24 cellular contexts compared by ENCODE assay signal in genomic region chr5:107119656-107120055, GRCh38.
A peak's percentile ranks its signal among the peaks of the same experiment; 100 is the strongest.
DNase-seq lines count a peak whose midpoint lies in the region; ATAC-seq, FAIRE-seq and TF ChIP-seq lines count a peak whose summit lies in the region.
"Had no signal": no experiment of that assay in that cellular context is flagged by ENCODE, and none has a peak within 500 bp of the region (broad histone marks: within the 10 kb centered on the region; RNA-seq: fewer than 3 reads in every experiment).

No MANE protein-coding gene starts in this region.

- no peak overlapping the region for H3K56ac ChIP-seq in mesendoderm (ENCODE audit: low read length)

- H2AFZ ChIP-seq in GM23338 = no peak overlapping the region
- no peak overlapping the region for H2AFZ ChIP-seq in astrocyte (ENCODE audit: low read depth, low read length)
- no peak overlapping the region for H2AFZ ChIP-seq in smooth muscle cell (ENCODE audit: low read depth)

- no CpG with 5 or more reads among the region's 2 CpGs for WGBS in mesendoderm (ENCODE audit: extremely low coverage, insufficient coverage, low lambda C conversion rate)
- 69% methylated on average over 2 of the region's 2 CpGs for WGBS in smooth muscle cell (ENCODE audit: low lambda C conversion rate)

- H3K27ac Mint-ChIP-seq in GM23338 = no peak overlapping the region
- H3K27ac Mint-ChIP-seq in astrocyte (ENCODE audit: unreplicated experiment) = no peak overlapping the region
- H3K27ac Mint-ChIP-seq: B cell; CD4-positive, CD25-positive, alpha-beta regulatory T cell; CD8-positive, alpha-beta T cell; HFFc6 had no signal

- no peak overlapping the region for H3K9ac ChIP-seq in astrocyte (ENCODE audit: low read length)
- no peak overlapping the region for H3K9ac ChIP-seq in mesendoderm (ENCODE audit: low read length)
- H3K9ac ChIP-seq in smooth muscle cell (ENCODE audit: low read depth) = no peak overlapping the region
- H3K9ac ChIP-seq: BLaER1 had no signal

- H3K9me3 Mint-ChIP-seq in GM23338 (no peaks in the 10 kb centered on the region), astrocyte (ENCODE audit: unreplicated experiment) (no peaks in the 10 kb centered on the region)
- H3K9me3 Mint-ChIP-seq: CD8-positive, alpha-beta T cell had no signal

- ATAC-seq in GM23338 (peak; percentile 24; the same call in 2 of the 3 replicates), HG03565 (IDR thresholded peaks at IDR 0.05; ENCODE audit: unreplicated experiment) (no peak)
- ATAC-seq: CD8-positive, alpha-beta T cell had no signal

- no peaks in the 10 kb centered on the region for H3K79me2 ChIP-seq in GM23338 (replicated peaks; ENCODE audit: insufficient read depth)
- no peaks in the 10 kb centered on the region for H3K79me2 ChIP-seq in astrocyte (ENCODE audit: insufficient read depth, low read length)
- no peaks in the 10 kb centered on the region for H3K79me2 ChIP-seq in mesendoderm (ENCODE audit: control insufficient read depth, insufficient read depth, low read length)
- no peaks in the 10 kb centered on the region for H3K79me2 ChIP-seq in smooth muscle cell (ENCODE audit: low read depth)

- no peaks in the 10 kb centered on the region for H3K36me3 ChIP-seq in GM23338 (ENCODE audit: insufficient read depth)
- H3K36me3 ChIP-seq in astrocyte (ENCODE audit: insufficient read depth, low read length) = no peaks in the 10 kb centered on the region
- no peaks in the 10 kb centered on the region for H3K36me3 ChIP-seq in mesendoderm (ENCODE audit: control insufficient read depth, insufficient read depth, low read length)
- no peaks in the 10 kb centered on the region for H3K36me3 ChIP-seq in smooth muscle cell (ENCODE audit: low read depth)
- H3K36me3 ChIP-seq: BLaER1, HAP-1 had no signal

- no peaks in the 10 kb centered on the region for H3K9me3 ChIP-seq in astrocyte (ENCODE audit: insufficient read depth, low read depth, low read length)
- no peaks in the 10 kb centered on the region for H3K9me3 ChIP-seq in smooth muscle cell (replicated peaks; ENCODE audit: low read depth)
- H3K9me3 ChIP-seq: BLaER1, HAP-1 had no signal

- H4K8ac ChIP-seq in mesendoderm (ENCODE audit: low read depth, low read length) = no peak overlapping the region

- H3F3A ChIP-seq in GM23338 (replicated peaks; ENCODE audit: low read depth) (no peaks in the 10 kb centered on the region), smooth muscle cell (ENCODE audit: low read depth) (no peaks in the 10 kb centered on the region)

- peak; percentile 52 for DNase-seq in GM23338 (ENCODE audit: low spot score)
- peak; percentile 25 for DNase-seq in astrocyte (ENCODE audit: low read depth)
- DNase-seq in mesendoderm = peak; percentile 71
- DNase-seq in smooth muscle cell (lab: John Stamatoyannopoulos, UW; ENCODE audit: unreplicated experiment) = no peak
- no peak for DNase-seq in amygdala (lab: John Stamatoyannopoulos, UW)
- no peak for DNase-seq in activated naive CD4-positive, alpha-beta T cell (lab: John Stamatoyannopoulos, UW)
- DNase-seq: Calu3; CD4-positive, CD25-positive, alpha-beta regulatory T cell; CD8-positive, alpha-beta T cell; DMS53; DMS79 treated with DMSO at 0.1 percent for 48 hours; GF-D8; GOT3; HFFc6 had no signal

- H3K23ac ChIP-seq in mesendoderm (ENCODE audit: low read length) = no peak overlapping the region

- H3K36me3 Mint-ChIP-seq in GM23338 (ENCODE audit: low read depth) = no peaks in the 10 kb centered on the region
- H3K36me3 Mint-ChIP-seq in astrocyte (ENCODE audit: low read depth, unreplicated experiment) = no peaks in the 10 kb centered on the region
- H3K36me3 Mint-ChIP-seq: CD4-positive, CD25-positive, alpha-beta regulatory T cell; CD8-positive, alpha-beta T cell had no signal

- no peak overlapping the region for H2BK15ac ChIP-seq in mesendoderm (replicated peaks; ENCODE audit: low read depth)

- H3K4me3 ChIP-seq in GM23338 (no peak overlapping the region), astrocyte (ENCODE audit: insufficient read depth, low read depth, low read length) (no peak overlapping the region), mesendoderm (ENCODE audit: low read length) (no peak overlapping the region), smooth muscle cell (no peak overlapping the region)
- H3K4me3 ChIP-seq: BLaER1, HAP-1 had no signal

- no peak for FAIRE-seq in astrocyte (lab: Jason Lieb, UNC)
- FAIRE-seq: A204.1, GM12891, GM18507, H54 had no signal

- no peaks in the 10 kb centered on the region for H3K9me2 ChIP-seq in GM23338 (ENCODE audit: insufficient read depth)

- H2BK5ac ChIP-seq in mesendoderm (ENCODE audit: low read length) = no peak overlapping the region

- H3K4me1 ChIP-seq in GM23338 (ENCODE audit: insufficient read depth) (peaks cover 31% of the 10 kb centered on the region), astrocyte (ENCODE audit: insufficient read depth, low read length) (no peaks in the 10 kb centered on the region), mesendoderm (ENCODE audit: control insufficient read depth, low read depth, low read length) (peaks cover 4% of the 10 kb centered on the region), smooth muscle cell (ENCODE audit: low read depth) (peaks cover 32% of the 10 kb centered on the region)
- H3K4me1 ChIP-seq: BLaER1 had no signal

- no peak overlapping the region for H2AK5ac ChIP-seq in mesendoderm (ENCODE audit: low read length)

- H4K5ac ChIP-seq in mesendoderm (ENCODE audit: low read length) = no peak overlapping the region

- H3K18ac ChIP-seq in mesendoderm (ENCODE audit: low read length) = no peak overlapping the region

- H3K79me1 ChIP-seq in mesendoderm (ENCODE audit: low read length) = no peaks in the 10 kb centered on the region

- H3K4me3 Mint-ChIP-seq in GM23338 (no peak overlapping the region), astrocyte (ENCODE audit: unreplicated experiment) (no peak overlapping the region)
- H3K4me3 Mint-ChIP-seq: B cell; CD4-positive, CD25-positive, alpha-beta regulatory T cell; CD8-positive, alpha-beta T cell; HFFc6 had no signal

- H3K27me3 Mint-ChIP-seq in GM23338 (ENCODE audit: insufficient read depth, low read depth, poor library complexity) (peaks cover 3% of the 10 kb centered on the region), astrocyte (ENCODE audit: low read depth, unreplicated experiment) (no peaks in the 10 kb centered on the region)
- H3K27me3 Mint-ChIP-seq: B cell; CD4-positive, CD25-positive, alpha-beta regulatory T cell had no signal

- TF ChIP-seq CTCF in GM23338 (conservative IDR thresholded peaks at IDR 0.05; ENCODE audit: low read depth in 2 of 2) (no peak), astrocyte (IDR thresholded peaks at IDR 0.05; ENCODE audit: insufficient read depth, low read depth, low read length) (no peak), smooth muscle cell (IDR thresholded peaks at IDR 0.05; ENCODE audit: borderline replicate concordance, insufficient read depth, poor library complexity, severe bottlenecking) (no peak)

- H4K20me1 ChIP-seq in GM23338 (replicated peaks; ENCODE audit: insufficient read depth) (no peaks in the 10 kb centered on the region), astrocyte (ENCODE audit: insufficient read depth, low read length) (no peaks in the 10 kb centered on the region), smooth muscle cell (ENCODE audit: low read depth) (no peaks in the 10 kb centered on the region)
- H4K20me1 ChIP-seq: BLaER1 had no signal

- no peak overlapping the region for H3K4ac ChIP-seq in mesendoderm (ENCODE audit: low read depth, low read length)

- no peak overlapping the region for H2BK120ac ChIP-seq in mesendoderm (ENCODE audit: low read depth, low read length)

- H3K27me3 ChIP-seq in GM23338 (ENCODE audit: insufficient read depth) (no peaks in the 10 kb centered on the region), astrocyte (ENCODE audit: insufficient read depth, low read length) (no peaks in the 10 kb centered on the region), mesendoderm (ENCODE audit: insufficient read depth, low read length, poor library complexity) (no peaks in the 10 kb centered on the region), smooth muscle cell (ENCODE audit: low read depth) (no peaks in the 10 kb centered on the region)
- H3K27me3 ChIP-seq: BLaER1 had no signal

- H3K4me1 Mint-ChIP-seq in GM23338 = peaks cover 29% of the 10 kb centered on the region
- peaks cover 12% of the 10 kb centered on the region for H3K4me1 Mint-ChIP-seq in astrocyte (ENCODE audit: low read depth, unreplicated experiment)
- H3K4me1 Mint-ChIP-seq: B cell; CD4-positive, CD25-positive, alpha-beta regulatory T cell had no signal

- H3K27ac ChIP-seq in GM23338 (ENCODE audit: low read depth) (no peak overlapping the region), astrocyte (ENCODE audit: low read depth, low read length) (no peak overlapping the region), mesendoderm (ENCODE audit: low read depth, low read length) (no peak overlapping the region), smooth muscle cell (ENCODE audit: low read depth) (no peak overlapping the region)
- H3K27ac ChIP-seq: 22Rv1, BLaER1, C4-2B had no signal

- no peak overlapping the region for H3K4me2 ChIP-seq in GM23338
- H3K4me2 ChIP-seq in astrocyte (ENCODE audit: low read length) = no peak overlapping the region
- H3K4me2 ChIP-seq in mesendoderm (ENCODE audit: low read length) = no peak overlapping the region
- peak overlapping the region; percentile 5 for H3K4me2 ChIP-seq in smooth muscle cell
- H3K4me2 ChIP-seq: BLaER1 had no signal

TF ChIP-seq in GM23338, 12 proteins besides CTCF, POLR2A, EP300 and RAD21 (continues in another document):
- TF ChIP-seq EZH2phosphoT487 (IDR thresholded peaks at IDR 0.05; ENCODE audit: unreplicated experiment) = no peak
- no peak for TF ChIP-seq REST (IDR thresholded peaks at IDR 0.05; ENCODE audit: unreplicated experiment)

Comparison
In these comparisons a context has a peak if more than half of its experiments do, and no peak if none do; other contexts are left out.
1. DNase-seq: peak in GM23338 (single experiment), astrocyte (single experiment) and mesendoderm (single experiment); none in smooth muscle cell (single experiment), amygdala (0 of 56) and activated naive CD4-positive, alpha-beta T cell (0 of 4).